In the genomic region with DNA sequence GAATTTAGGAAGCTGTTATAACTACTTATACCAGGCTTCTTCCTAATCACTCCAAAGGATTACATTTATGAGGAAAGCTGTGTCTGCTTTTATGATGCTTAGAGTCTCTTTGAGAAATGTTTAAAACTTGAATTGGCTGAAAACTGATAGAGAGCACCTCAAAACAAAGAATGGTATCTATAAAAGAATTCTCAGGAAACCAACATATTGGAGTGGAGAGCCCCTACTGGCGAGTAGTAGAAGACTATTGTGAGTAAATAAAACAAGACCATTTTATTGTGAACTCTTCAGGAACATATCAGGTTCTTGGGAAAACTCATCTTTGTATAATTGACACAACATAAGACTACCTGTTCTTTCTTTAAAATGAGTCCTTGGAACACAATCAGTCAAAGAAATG, we compare ENCODE assay signal across 23 cellular contexts.
DNase-seq lines count a peak whose midpoint lies in the region; ATAC-seq, FAIRE-seq and TF ChIP-seq lines count a peak whose summit lies in the region.
"Had no signal": no experiment of that assay in that cellular context is flagged by ENCODE, and none has a peak within 500 bp of the region (broad histone marks: within the 10 kb centered on the region; RNA-seq: fewer than 3 reads in every experiment).

No MANE protein-coding gene starts in this region.

- H3K27ac ChIP-seq in A549 (no peak overlapping the region), GM23338 (ENCODE audit: low read depth) (no peak overlapping the region), Karpas-422 (ENCODE audit: low read length) (no peak overlapping the region)
- H3K27ac ChIP-seq: body of pancreas, epithelial cell of prostate, right lobe of liver, tibial nerve had no signal

- TF ChIP-seq EP300 in A549 (IDR thresholded peaks at IDR 0.05) = no peak

- CTCF ChIA-PET in A549 (lab: Yijun Ruan, JAX) = no interaction called here
- CTCF ChIA-PET in activated CD4-positive, alpha-beta memory T cell treated with anti-CD3 and anti-CD28 coated beads for 36 hours (lab: Charles Lee) = no interaction called here

- no peak for TF ChIP-seq POLR2A in A549 (IDR thresholded peaks at IDR 0.05; ENCODE audit: low read length)

- H3K9me3 ChIP-seq in A549 = no peaks in the 10 kb centered on the region
- H3K9me3 ChIP-seq in Karpas-422 (ENCODE audit: low read length) = peaks cover 13% of the 10 kb centered on the region
- H3K9me3 ChIP-seq: body of pancreas, mucosa of descending colon, right lobe of liver, tibial nerve had no signal

- POLR2A ChIA-PET in A549 (lab: Yijun Ruan, JAX) = no interaction called here
- POLR2A ChIA-PET in activated CD4-positive, alpha-beta memory T cell treated with anti-CD3 and anti-CD28 coated beads for 36 hours (lab: Charles Lee) = no interaction called here

- H3K4me3 Mint-ChIP-seq in GM23338 = no peak overlapping the region
- no peak overlapping the region for H3K4me3 Mint-ChIP-seq in activated CD4-positive, alpha-beta memory T cell treated with anti-CD3 and anti-CD28 coated beads for 36 hours
- H3K4me3 Mint-ChIP-seq: activated naive CD8-positive, alpha-beta T cell; CD4-positive, alpha-beta T cell had no signal

- no peaks in the 10 kb centered on the region for H3K9me3 Mint-ChIP-seq in GM23338
- H3K9me3 Mint-ChIP-seq in activated CD4-positive, alpha-beta memory T cell treated with anti-CD3 and anti-CD28 coated beads for 36 hours = peaks cover 8% of the 10 kb centered on the region

- H3K27ac Mint-ChIP-seq in GM23338 = no peak overlapping the region
- no peak overlapping the region for H3K27ac Mint-ChIP-seq in activated CD4-positive, alpha-beta memory T cell treated with anti-CD3 and anti-CD28 coated beads for 36 hours
- H3K27ac Mint-ChIP-seq: activated naive CD8-positive, alpha-beta T cell; CD4-positive, alpha-beta T cell had no signal

- H3K9me2 ChIP-seq in GM23338 (ENCODE audit: insufficient read depth) = no peaks in the 10 kb centered on the region
- H3K9me2 ChIP-seq in Karpas-422 (replicated peaks; ENCODE audit: insufficient read depth, low read length) = no peaks in the 10 kb centered on the region

- H3K36me3 Mint-ChIP-seq in GM23338 (ENCODE audit: low read depth) = no peaks in the 10 kb centered on the region
- no peaks in the 10 kb centered on the region for H3K36me3 Mint-ChIP-seq in activated CD4-positive, alpha-beta memory T cell treated with anti-CD3 and anti-CD28 coated beads for 36 hours
- H3K36me3 Mint-ChIP-seq: activated naive CD8-positive, alpha-beta T cell had no signal

- H4K20me1 ChIP-seq in GM23338 (replicated peaks; ENCODE audit: insufficient read depth) = no peaks in the 10 kb centered on the region
- H4K20me1 ChIP-seq in Karpas-422 (ENCODE audit: insufficient read depth, low read depth, low read length) = no peaks in the 10 kb centered on the region

- H3K4me3 ChIP-seq in A549 (no peak overlapping the region), GM23338 (no peak overlapping the region), Karpas-422 (ENCODE audit: low read length) (no peak overlapping the region)
- H3K4me3 ChIP-seq: body of pancreas, mucosa of descending colon, right lobe of liver, tibial nerve had no signal

- H3K36me3 ChIP-seq in GM23338 (ENCODE audit: insufficient read depth) (no peaks in the 10 kb centered on the region), Karpas-422 (ENCODE audit: insufficient read depth, low read length) (no peaks in the 10 kb centered on the region)
- H3K36me3 ChIP-seq: right lobe of liver, tibial nerve had no signal

- peak; percentile 72 for FAIRE-seq in A549 (lab: Jason Lieb, UNC)
- FAIRE-seq: GM19239 had no signal

- no peak overlapping the region for H2AFZ ChIP-seq in GM23338
- H2AFZ ChIP-seq in Karpas-422 (ENCODE audit: low read length) = no peak overlapping the region

- DNase-seq in A549 (ENCODE audit: low read depth in 1 of 2, low spot score in 1 of 2) (peak; percentile 4 to 6), GM23338 (ENCODE audit: low spot score) (peak; percentile 53), RKO (ENCODE audit: low spot score) (peak; percentile 34), iPS-NIHi11 (ENCODE audit: low spot score) (peak; percentile 22), Karpas-422 (no peak), COLO668 (lab: John Stamatoyannopoulos, UW; ENCODE audit: unreplicated experiment) (no peak)
- no peak for DNase-seq in activated CD4-positive, alpha-beta memory T cell treated with anti-CD3 and anti-CD28 coated beads for 36 hours
- DNase-seq: activated T-cell treated with anti-CD3 and anti-CD28 coated beads, Interleukin-2, amount 50 U/mL, for 48 hours; body of pancreas; CD4-positive, alpha-beta T cell; foreskin melanocyte; KBM-7; mucosa of descending colon; NCI-H2171 treated with DMSO at 0.1 percent for 48 hours; NCI-H748 treated with DMSO at 0.1 percent for 48 hours; right lobe of liver; stimulated activated naive CD4-positive, alpha-beta T cell treated with Interleukin-2 at 50 U/mL for 16 hours had no signal

- H3K27me3 Mint-ChIP-seq in GM23338 (ENCODE audit: insufficient read depth, low read depth, poor library complexity) = peaks cover 3% of the 10 kb centered on the region
- no peaks in the 10 kb centered on the region for H3K27me3 Mint-ChIP-seq in activated CD4-positive, alpha-beta memory T cell treated with anti-CD3 and anti-CD28 coated beads for 36 hours
- H3K27me3 Mint-ChIP-seq: activated naive CD8-positive, alpha-beta T cell; CD4-positive, alpha-beta T cell had no signal

- TF ChIP-seq CTCF in A549 (IDR thresholded peaks at IDR 0.05) (peak; percentile 26; the same call in 1 of the 3 replicates), GM23338 (conservative IDR thresholded peaks at IDR 0.05; ENCODE audit: low read depth in 2 of 2) (peak in 1 of 2 experiments; percentile 59; a peak in 3 of 4 replicates)

- intact Hi-C loops in activated CD4-positive, alpha-beta memory T cell treated with anti-CD3 and anti-CD28 coated beads for 36 hours (cut with micrococcal nuclease) = no loop called here

- TF ChIP-seq RAD21 in A549 (conservative IDR thresholded peaks at IDR 0.05 in 1 of 2, IDR thresholded peaks at IDR 0.05 in 1 of 2) = peak; percentile 16 to 19; a peak in 1 of 5 replicates

- H3K4me1 Mint-ChIP-seq in GM23338 = peaks cover 5% of the 10 kb centered on the region
- H3K4me1 Mint-ChIP-seq in activated CD4-positive, alpha-beta memory T cell treated with anti-CD3 and anti-CD28 coated beads for 36 hours (ENCODE audit: low read depth) = no peaks in the 10 kb centered on the region

- H3K9ac ChIP-seq in Karpas-422 (ENCODE audit: low read length) = no peak overlapping the region

- H3K4me1 ChIP-seq in A549 = no peaks in the 10 kb centered on the region
- no peaks in the 10 kb centered on the region; the same call in 1 of the 2 replicates for H3K4me1 ChIP-seq in GM23338 (ENCODE audit: insufficient read depth)
- no peaks in the 10 kb centered on the region for H3K4me1 ChIP-seq in Karpas-422 (ENCODE audit: low read length)
- H3K4me1 ChIP-seq: body of pancreas, right lobe of liver, tibial nerve had no signal

- no peaks in the 10 kb centered on the region for H3F3A ChIP-seq in GM23338 (replicated peaks; ENCODE audit: low read depth)

- no peaks in the 10 kb centered on the region for H3K79me2 ChIP-seq in GM23338 (replicated peaks; ENCODE audit: insufficient read depth)
- no peaks in the 10 kb centered on the region for H3K79me2 ChIP-seq in Karpas-422 (ENCODE audit: low read length)

- H3K4me2 ChIP-seq in A549 (no peak overlapping the region), GM23338 (no peak overlapping the region), Karpas-422 (ENCODE audit: low read depth, low read length, poor library complexity, severe bottlenecking) (no peak overlapping the region)

- H3K27me3 ChIP-seq in GM23338 (ENCODE audit: insufficient read depth) = no peaks in the 10 kb centered on the region
- no peaks in the 10 kb centered on the region for H3K27me3 ChIP-seq in Karpas-422 (ENCODE audit: low read length)
- H3K27me3 ChIP-seq: body of pancreas, right lobe of liver, tibial nerve had no signal

- ATAC-seq in A549 (peak in 1 of 2 experiments; percentile 51; a peak in 1 of 6 replicates), GM23338 (peak; percentile 53), HG03095 (IDR thresholded peaks at IDR 0.05; ENCODE audit: unreplicated experiment) (no peak)
- ATAC-seq: body of pancreas, left lobe of liver, mucosa of descending colon, right lobe of liver had no signal

- 32% methylated on average over 1 of the region's 1 CpG for WGBS in A549 (ENCODE audit: missing lambda C conversion rate)

TF ChIP-seq in A549, 52 proteins besides CTCF, POLR2A, EP300 and RAD21 (continues in another document):
- TF ChIP-seq CEBPB (IDR thresholded peaks at IDR 0.05) (no peak), EHF (CRISPR knock-in tag; IDR thresholded peaks at IDR 0.05) (no peak), RNF2 (IDR thresholded peaks at IDR 0.05; ENCODE audit: borderline replicate concordance, low read depth) (no peak)

TF ChIP-seq in GM23338, 12 proteins besides CTCF, POLR2A, EP300 and RAD21 (continues in another document):
- TF ChIP-seq, protein P1, sequence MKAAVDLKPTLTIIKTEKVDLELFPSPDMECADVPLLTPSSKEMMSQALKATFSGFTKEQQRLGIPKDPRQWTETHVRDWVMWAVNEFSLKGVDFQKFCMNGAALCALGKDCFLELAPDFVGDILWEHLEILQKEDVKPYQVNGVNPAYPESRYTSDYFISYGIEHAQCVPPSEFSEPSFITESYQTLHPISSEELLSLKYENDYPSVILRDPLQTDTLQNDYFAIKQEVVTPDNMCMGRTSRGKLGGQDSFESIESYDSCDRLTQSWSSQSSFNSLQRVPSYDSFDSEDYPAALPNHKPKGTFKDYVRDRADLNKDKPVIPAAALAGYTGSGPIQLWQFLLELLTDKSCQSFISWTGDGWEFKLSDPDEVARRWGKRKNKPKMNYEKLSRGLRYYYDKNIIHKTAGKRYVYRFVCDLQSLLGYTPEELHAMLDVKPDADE (IDR thresholded peaks at IDR 0.05) = no peak
- TF ChIP-seq JUNB (IDR thresholded peaks at IDR 0.05; ENCODE audit: unreplicated experiment) = no peak
- TF ChIP-seq STAT1 (IDR thresholded peaks at IDR 0.05; ENCODE audit: unreplicated experiment) = no peak
- TF ChIP-seq POLR2AphosphoS5 (IDR thresholded peaks at IDR 0.05; ENCODE audit: low read depth) = no peak
- TF ChIP-seq NANOG (IDR thresholded peaks at IDR 0.05; ENCODE audit: borderline replicate concordance) = no peak

Comparison
In these comparisons a context has a peak if more than half of its experiments do, and no peak if none do; other contexts are left out.
1. DNase-seq: peak in A549 (2 of 2), GM23338 (single experiment), RKO (single experiment) and iPS-NIHi11 (single experiment); none in activated CD4-positive, alpha-beta memory T cell treated with anti-CD3 and anti-CD28 coated beads for 36 hours (single experiment), Karpas-422 (single experiment) and COLO668 (single experiment).